Comparison of ENCODE assay signal across 1 cellular context in the genomic region with DNA sequence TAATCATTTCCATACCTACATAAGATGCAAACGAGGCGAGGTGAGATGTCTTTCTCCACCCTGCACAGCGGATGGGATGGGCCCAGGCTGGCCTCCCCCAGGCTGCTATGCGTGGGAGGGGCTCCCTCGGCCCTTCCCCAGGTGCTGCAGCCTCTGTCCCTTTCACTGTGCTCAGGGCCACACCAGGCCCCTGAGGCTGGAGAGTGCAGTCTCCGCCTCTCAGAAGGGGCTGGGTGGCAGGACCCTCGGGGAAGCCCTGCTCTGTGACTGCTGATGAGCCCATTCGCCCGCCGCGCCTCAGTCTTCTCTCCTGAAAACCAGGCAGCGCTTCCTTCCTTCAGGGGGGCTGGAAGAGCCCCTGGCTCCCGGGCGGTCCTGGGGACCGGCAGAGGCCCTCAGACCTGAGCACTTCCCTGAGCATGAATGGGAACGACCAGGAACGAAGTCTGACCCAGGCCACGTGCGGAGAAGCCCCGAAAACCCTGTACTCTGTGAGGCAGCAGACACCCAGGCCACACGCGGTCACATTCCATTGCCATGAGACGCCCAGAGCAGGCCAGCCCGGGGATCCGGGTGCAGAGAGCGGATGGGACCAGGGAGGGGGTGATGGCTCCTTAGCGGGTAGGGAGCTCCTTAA.
TF ChIP-seq lines count a peak whose summit lies in the region.

No MANE protein-coding gene starts in this region.

TF ChIP-seq in K562, 482 proteins besides CTCF, POLR2A, EP300 and RAD21 (continued from another document):
- TF ChIP-seq ATF3 (IDR thresholded peaks at IDR 0.05) (peak; percentile 34; the same call in 1 of the 2 replicates), ATF3 (CRISPR knock-in tag; conservative IDR thresholded peaks at IDR 0.05) (no peak), HDAC8 (tag; IDR thresholded peaks at IDR 0.05) (no peak)
